ENCODE assay signal across 33 cellular contexts in genomic region chr3:128835096-128835495, GRCh38.
"Had no signal": no experiment of that assay in that cellular context is flagged by ENCODE, and none has a peak within 500 bp of the region (broad histone marks: within the 10 kb centered on the region; RNA-seq: fewer than 3 reads in every experiment).

No MANE protein-coding gene starts in this region.

- H3K4me1 Mint-ChIP-seq: activated CD4-positive, alpha-beta T cell treated with anti-CD3 and anti-CD28 coated beads for 36 hours; activated CD4-positive, alpha-beta T cell treated with anti-CD3 and anti-CD28 coated beads, Interleukin-2, amount 10 ng/mL, durations not matched to agents 7 days and 5 days; activated naive CD4-positive, alpha-beta T cell treated with anti-CD3 and anti-CD28 coated beads, Interleukin-2, amount 10 ng/mL, durations not matched to agents 7 days and 5 days; activated naive CD8-positive, alpha-beta T cell treated with anti-CD3 and anti-CD28 coated beads, Interleukin-2, amount 50 U/mL, for 24 hours; brain; WTC11 had no signal

- H3K4me3 Mint-ChIP-seq: activated CD4-positive, alpha-beta T cell treated with anti-CD3 and anti-CD28 coated beads for 36 hours; activated CD4-positive, alpha-beta T cell treated with anti-CD3 and anti-CD28 coated beads, Interleukin-2, amount 10 ng/mL, durations not matched to agents 7 days and 5 days; activated naive CD4-positive, alpha-beta T cell treated with anti-CD3 and anti-CD28 coated beads, Interleukin-2, amount 10 ng/mL, durations not matched to agents 7 days and 5 days; activated naive CD8-positive, alpha-beta T cell; activated naive CD8-positive, alpha-beta T cell treated with anti-CD3 and anti-CD28 coated beads, Interleukin-2, amount 50 U/mL, for 24 hours; brain; T-helper 1 cell treated with Interleukin-12 subunit alpha and Interleukin-12 subunit beta and Interleukin-4 antibody, amounts not matched to agents 30 μg/mL and 1 μg/mL, for 36 hours; T-helper 2 cell treated with Interferon-gamma antibody and Interleukin-4, amounts not matched to agents 5 μg/mL and 100 μg/mL, for 36 hours; WTC11 had no signal

- H3K4me2 ChIP-seq: SK-N-SH had no signal

- DNase-seq: activated CD4-positive, alpha-beta T cell treated with anti-CD3 and anti-CD28 coated beads for 36 hours; activated CD4-positive, alpha-beta T cell treated with anti-CD3 and anti-CD28 coated beads, Interleukin-2, amount 10 ng/mL, durations not matched to agents 7 days and 5 days; activated CD4-positive, alpha-beta T cell treated with anti-CD3 and anti-CD28 coated beads, Interleukin-2, amount 50 U/mL, for 48 hours; activated CD8-positive, alpha-beta memory T cell treated with anti-CD3 and anti-CD28 coated beads, Interleukin-2, amount 50 U/mL, for 4 hours; activated effector memory CD4-positive, alpha-beta T cell treated with Interleukin-2 at 50 U/mL for 16 hours; activated naive CD4-positive, alpha-beta T cell treated with anti-CD3 and anti-CD28 coated beads, Interleukin-2, amount 10 ng/mL, durations not matched to agents 7 days and 5 days; activated naive CD8-positive, alpha-beta T cell treated with anti-CD3 and anti-CD28 coated beads, Interleukin-2, amount 50 U/mL, for 24 hours; activated T-cell treated with anti-CD3 and anti-CD28 coated beads for 4 hours; activated T-cell treated with anti-CD3 and anti-CD28 coated beads, Interleukin-2, amount 50 U/mL, for 48 hours; anterior cingulate cortex; caudate nucleus; NCI-H1092; NCI-H1436 treated with DMSO at 0.1 percent for 48 hours; NCI-H187; NCI-H2029 treated with DMSO at 0.1 percent for 48 hours; NCI-H2107; NCI-H2171; NCI-H2227 treated with DMSO at 0.1 percent for 48 hours; NCI-H446 treated with DMSO at 0.1 percent for 48 hours; NCI-H524; NCI-H69; PC-3; Peyer's patch; RPMI8226; SHP77 treated with DMSO at 0.1 percent for 48 hours; SK-N-SH had no signal

- ATAC-seq: activated CD4-positive, alpha-beta T cell treated with anti-CD3 and anti-CD28 coated beads for 36 hours; activated CD4-positive, CD25-positive, alpha-beta regulatory T cell treated with anti-CD3 and anti-CD28 coated beads, Interleukin-2, amount 50 U/mL, for 24 hours; activated naive CD8-positive, alpha-beta T cell treated with anti-CD3 and anti-CD28 coated beads, Interleukin-2, amount 50 U/mL, for 24 hours; PC-3; WTC11 had no signal

- H3K27me3 Mint-ChIP-seq: activated CD4-positive, alpha-beta T cell treated with anti-CD3 and anti-CD28 coated beads for 36 hours; activated naive CD8-positive, alpha-beta T cell; activated naive CD8-positive, alpha-beta T cell treated with anti-CD3 and anti-CD28 coated beads, Interleukin-2, amount 50 U/mL, for 24 hours; brain had no signal

- H3K27ac ChIP-seq: Peyer's patch, SJSA1 had no signal

- H3K9me3 Mint-ChIP-seq: activated CD4-positive, alpha-beta T cell treated with anti-CD3 and anti-CD28 coated beads, Interleukin-2, amount 10 ng/mL, durations not matched to agents 7 days and 5 days; activated naive CD4-positive, alpha-beta T cell treated with anti-CD3 and anti-CD28 coated beads, Interleukin-2, amount 10 ng/mL, durations not matched to agents 7 days and 5 days; activated naive CD8-positive, alpha-beta T cell treated with anti-CD3 and anti-CD28 coated beads, Interleukin-2, amount 50 U/mL, for 24 hours; brain; T-helper 1 cell treated with Interleukin-12 subunit alpha and Interleukin-12 subunit beta and Interleukin-4 antibody, amounts not matched to agents 30 μg/mL and 1 μg/mL, for 36 hours; T-helper 2 cell treated with Interferon-gamma antibody and Interleukin-4, amounts not matched to agents 5 μg/mL and 100 μg/mL, for 36 hours had no signal

- H3K36me3 ChIP-seq: Peyer's patch, SJSA1 had no signal

- H3K4me1 ChIP-seq: Peyer's patch, SJSA1 had no signal

- H3K27me3 ChIP-seq: Peyer's patch, SJSA1 had no signal

- H3K36me3 Mint-ChIP-seq: activated naive CD4-positive, alpha-beta T cell treated with anti-CD3 and anti-CD28 coated beads, Interleukin-2, amount 10 ng/mL, durations not matched to agents 7 days and 5 days; brain had no signal

- H3K4me3 ChIP-seq: Peyer's patch, SJSA1 had no signal

- H3K9me3 ChIP-seq: Peyer's patch, SJSA1, SK-N-SH had no signal

- H3K9ac ChIP-seq: SK-N-SH had no signal

- H3K27ac Mint-ChIP-seq: activated CD4-positive, alpha-beta T cell treated with anti-CD3 and anti-CD28 coated beads for 36 hours; activated CD4-positive, alpha-beta T cell treated with anti-CD3 and anti-CD28 coated beads, Interleukin-2, amount 10 ng/mL, durations not matched to agents 7 days and 5 days; activated naive CD4-positive, alpha-beta T cell treated with anti-CD3 and anti-CD28 coated beads, Interleukin-2, amount 10 ng/mL, durations not matched to agents 7 days and 5 days; activated naive CD8-positive, alpha-beta T cell; activated naive CD8-positive, alpha-beta T cell treated with anti-CD3 and anti-CD28 coated beads, Interleukin-2, amount 50 U/mL, for 24 hours; brain; T-helper 1 cell treated with Interleukin-12 subunit alpha and Interleukin-12 subunit beta and Interleukin-4 antibody, amounts not matched to agents 30 μg/mL and 1 μg/mL, for 36 hours; T-helper 2 cell treated with Interferon-gamma antibody and Interleukin-4, amounts not matched to agents 5 μg/mL and 100 μg/mL, for 36 hours; WTC11 had no signal
